In genomic region chr11:36227044-36227443, GRCh38 we compare ENCODE assay signal across 4 cellular contexts.
"Had no signal": no experiment of that assay in that cellular context is flagged by ENCODE, and none has a peak within 500 bp of the region (broad histone marks: within the 10 kb centered on the region; RNA-seq: fewer than 3 reads in every experiment).

No MANE protein-coding gene starts in this region.

- H3K4me3 ChIP-seq: K562 had no signal

- DNase-seq: IMR-90 had no signal

- H3K27ac ChIP-seq: HL-60 had no signal

- ATAC-seq: HepG2, K562 had no signal
